In genomic region chr5:168366124-168366523, GRCh38 we compare ENCODE assay signal across 11 cellular contexts.
DNase-seq lines count a peak whose midpoint lies in the region; ATAC-seq, FAIRE-seq and TF ChIP-seq lines count a peak whose summit lies in the region.
"Had no signal": no experiment of that assay in that cellular context is flagged by ENCODE, and none has a peak within 500 bp of the region (broad histone marks: within the 10 kb centered on the region; RNA-seq: fewer than 3 reads in every experiment).

No MANE protein-coding gene starts in this region.

- no peak overlapping the region for H3K4me3 Mint-ChIP-seq in activated naive CD4-positive, alpha-beta T cell treated with anti-CD3 and anti-CD28 coated beads, Interleukin-2, amount 10 ng/mL, durations not matched to agents 7 days and 5 days
- H3K4me3 Mint-ChIP-seq: effector memory CD8-positive, alpha-beta T cell; stimulated activated naive CD8-positive, alpha-beta T cell treated with anti-CD3 and anti-CD28 coated beads, Interleukin-15, amount 100 ng/mL, for 72 hours had no signal

- TF ChIP-seq POLR2A in H54 (IDR thresholded peaks at IDR 0.05; ENCODE audit: low read depth, low read length) = no peak

- TF ChIP-seq CTCF in foreskin keratinocyte (conservative IDR thresholded peaks at IDR 0.05) = no peak

- DNase-seq in H54 (ENCODE audit: insufficient read length, low spot score) (peak; percentile 64), adipocyte (ENCODE audit: low read depth) (peak; percentile 24), foreskin keratinocyte (peak; percentile 88 to 96), superior temporal gyrus (ENCODE audit: extremely low spot score) (peak; percentile 73), SIG-M5 (lab: John Stamatoyannopoulos, UW) (no peak), T-helper 2 cell (no peak)
- no peak for DNase-seq in activated naive CD4-positive, alpha-beta T cell treated with anti-CD3 and anti-CD28 coated beads, Interleukin-2, amount 10 ng/mL, durations not matched to agents 7 days and 5 days
- DNase-seq: effector memory CD8-positive, alpha-beta T cell; stimulated activated naive CD8-positive, alpha-beta T cell treated with anti-CD3 and anti-CD28 coated beads, Interleukin-15, amount 100 ng/mL, for 72 hours; WERI-Rb-1 had no signal

- no peaks in the 10 kb centered on the region for H3K9me3 ChIP-seq in adipocyte (ENCODE audit: control insufficient read depth, low read length)

- H3K4me1 ChIP-seq in adipocyte (ENCODE audit: control insufficient read depth, insufficient read depth, low read length) (peaks cover 27% of the 10 kb centered on the region), foreskin keratinocyte (peaks cover 29% of the 10 kb centered on the region)

- H3K4me1 Mint-ChIP-seq in activated naive CD4-positive, alpha-beta T cell treated with anti-CD3 and anti-CD28 coated beads, Interleukin-2, amount 10 ng/mL, durations not matched to agents 7 days and 5 days = no peaks in the 10 kb centered on the region
- H3K4me1 Mint-ChIP-seq: stimulated activated naive CD8-positive, alpha-beta T cell treated with anti-CD3 and anti-CD28 coated beads, Interleukin-15, amount 100 ng/mL, for 72 hours had no signal

- FAIRE-seq in H54 (lab: Jason Lieb, UNC) = peak; percentile 75

- no peaks in the 10 kb centered on the region for H3K27me3 ChIP-seq in adipocyte (replicated peaks; ENCODE audit: control insufficient read depth, insufficient read depth, low read length)
- H3K27me3 ChIP-seq in foreskin keratinocyte = no peaks in the 10 kb centered on the region

- peaks cover 25% of the 10 kb centered on the region for H3K27me3 Mint-ChIP-seq in activated naive CD4-positive, alpha-beta T cell treated with anti-CD3 and anti-CD28 coated beads, Interleukin-2, amount 10 ng/mL, durations not matched to agents 7 days and 5 days

- H3K9me3 Mint-ChIP-seq in activated naive CD4-positive, alpha-beta T cell treated with anti-CD3 and anti-CD28 coated beads, Interleukin-2, amount 10 ng/mL, durations not matched to agents 7 days and 5 days = no peaks in the 10 kb centered on the region
- H3K9me3 Mint-ChIP-seq: effector memory CD8-positive, alpha-beta T cell had no signal

- H3K27ac ChIP-seq in foreskin keratinocyte = peak overlapping the region; percentile 42
- H3K27ac ChIP-seq: WERI-Rb-1 had no signal

- peak overlapping the region; percentile 10 for H3K4me3 ChIP-seq in adipocyte (ENCODE audit: low read length)

- H3K27ac Mint-ChIP-seq in activated naive CD4-positive, alpha-beta T cell treated with anti-CD3 and anti-CD28 coated beads, Interleukin-2, amount 10 ng/mL, durations not matched to agents 7 days and 5 days = no peak overlapping the region
- H3K27ac Mint-ChIP-seq: effector memory CD8-positive, alpha-beta T cell; stimulated activated naive CD8-positive, alpha-beta T cell treated with anti-CD3 and anti-CD28 coated beads, Interleukin-15, amount 100 ng/mL, for 72 hours had no signal

- no peaks in the 10 kb centered on the region for H3K36me3 Mint-ChIP-seq in activated naive CD4-positive, alpha-beta T cell treated with anti-CD3 and anti-CD28 coated beads, Interleukin-2, amount 10 ng/mL, durations not matched to agents 7 days and 5 days

- no peaks in the 10 kb centered on the region for H3K36me3 ChIP-seq in adipocyte (ENCODE audit: control insufficient read depth, insufficient read depth, low read length, severe bottlenecking)

- ATAC-seq in foreskin keratinocyte (peak; percentile 61), GM18858 (IDR thresholded peaks at IDR 0.05; ENCODE audit: unreplicated experiment) (no peak)
- ATAC-seq: effector memory CD8-positive, alpha-beta T cell; stimulated activated naive CD8-positive, alpha-beta T cell treated with anti-CD3 and anti-CD28 coated beads, Interleukin-15, amount 100 ng/mL, for 72 hours had no signal

- CTCF ChIA-PET in activated naive CD4-positive, alpha-beta T cell treated with anti-CD3 and anti-CD28 coated beads, Interleukin-2, amount 10 ng/mL, durations not matched to agents 7 days and 5 days (lab: Charles Lee) = no interaction called here

- H3K9ac ChIP-seq in adipocyte (ENCODE audit: low read length) = peak overlapping the region; percentile 22

Comparison
In these comparisons a context has a peak if more than half of its experiments do, and no peak if none do; other contexts are left out.
1. DNase-seq: peak in H54 (single experiment), adipocyte (single experiment), foreskin keratinocyte (2 of 2) and superior temporal gyrus (single experiment); none in SIG-M5 (single experiment), activated naive CD4-positive, alpha-beta T cell treated with anti-CD3 and anti-CD28 coated beads, Interleukin-2, amount 10 ng/mL, durations not matched to agents 7 days and 5 days (single experiment) and T-helper 2 cell (0 of 5).